ENCODE assay signal across 20 cellular contexts in genomic region chr3:48084170-48084569, GRCh38.
A peak's percentile ranks its signal among the peaks of the same experiment; 100 is the strongest.
DNase-seq lines count a peak whose midpoint lies in the region; ATAC-seq and TF ChIP-seq lines count a peak whose summit lies in the region.
"Had no signal": no experiment of that assay in that cellular context is flagged by ENCODE, and none has a peak within 500 bp of the region (broad histone marks: within the 10 kb centered on the region; RNA-seq: fewer than 3 reads in every experiment).

No MANE protein-coding gene starts in this region.

- intact Hi-C loops in heart left ventricle (cut with DNase I) (loop anchor here in 1 of 10 donors (10.0 kb wide), 1 partner anchor 49 kb away; no protein-coding TSS in a partner anchor), psoas muscle (cut with DNase I) (loop anchor here in 1 of 2 donors (5.0 kb wide), 1 partner anchor 42 kb away; no protein-coding TSS in a partner anchor), upper lobe of right lung (cut with DNase I) (no loop called here), colonic mucosa (cut with DNase I) (no loop called here)

- peaks cover 6% of the 10 kb centered on the region for H3K36me3 Mint-ChIP-seq in chondrocyte (ENCODE audit: low read depth)

- TF ChIP-seq POLR2A in heart left ventricle (IDR thresholded peaks at IDR 0.05): no peak

- H3K27me3 ChIP-seq in right atrium auricular region (no peaks in the 10 kb centered on the region), heart left ventricle (no peaks in the 10 kb centered on the region), psoas muscle (ENCODE audit: insufficient read depth in 3 of 3, low read length in 2 of 3) (no peaks in the 10 kb centered on the region), upper lobe of right lung (no peaks in the 10 kb centered on the region), colonic mucosa (no peaks in the 10 kb centered on the region)

- H3K4me3 ChIP-seq in right atrium auricular region (no peak overlapping the region), heart left ventricle (no peak overlapping the region), psoas muscle (no peak overlapping the region), upper lobe of right lung (no peak overlapping the region), colonic mucosa (no peak overlapping the region)
- H3K4me3 ChIP-seq: mucosa of descending colon, SK-N-MC had no signal

- no peak overlapping the region for H3K4me3 Mint-ChIP-seq in chondrocyte (ENCODE audit: unreplicated experiment)
- H3K4me3 Mint-ChIP-seq: activated B cell treated with CpG ODN at 0.5 μM for 24 hours; activated naive CD8-positive, alpha-beta T cell treated with anti-CD3 and anti-CD28 coated beads for 36 hours; activated T-helper 1 cell treated with anti-CD3 and anti-CD28 coated beads, Interleukin-12 subunit alpha, Interleukin-12 subunit beta, Interleukin-2, Interleukin-4 antibody, amounts not matched to agents 30 ng/mL and 10 ng/mL and 1 ng/mL, durations not matched to agents 14 hours and 24 hours and 36 hours; H9; immature natural killer cell had no signal

- H3K9me3 ChIP-seq in right atrium auricular region (no peaks in the 10 kb centered on the region), heart left ventricle (no peaks in the 10 kb centered on the region), psoas muscle (no peaks in the 10 kb centered on the region), upper lobe of right lung (no peaks in the 10 kb centered on the region), colonic mucosa (no peaks in the 10 kb centered on the region)
- H3K9me3 ChIP-seq: mucosa of descending colon had no signal

- H3K27ac Mint-ChIP-seq in chondrocyte (ENCODE audit: unreplicated experiment): peak overlapping the region; percentile 80
- H3K27ac Mint-ChIP-seq: activated B cell treated with CpG ODN at 0.5 μM for 24 hours; activated naive CD8-positive, alpha-beta T cell treated with anti-CD3 and anti-CD28 coated beads for 36 hours; activated T-helper 1 cell treated with anti-CD3 and anti-CD28 coated beads, Interleukin-12 subunit alpha, Interleukin-12 subunit beta, Interleukin-2, Interleukin-4 antibody, amounts not matched to agents 30 ng/mL and 10 ng/mL and 1 ng/mL, durations not matched to agents 14 hours and 24 hours and 36 hours had no signal

- WGBS in heart left ventricle, 4 donors: 51 to 66% (median 60%) methylated on average over 2 of the region's 2 CpGs
- 53 to 68% (median 54%) methylated on average over 2 of the region's 2 CpGs for WGBS in psoas muscle, 3 donors

- no peaks in the 10 kb centered on the region for H3K27me3 Mint-ChIP-seq in chondrocyte (ENCODE audit: low read depth)
- H3K27me3 Mint-ChIP-seq: activated B cell treated with CpG ODN at 0.5 μM for 24 hours; activated naive CD8-positive, alpha-beta T cell treated with anti-CD3 and anti-CD28 coated beads for 36 hours had no signal

- DNase-seq in right atrium auricular region (ENCODE audit: low spot score) (no peak), heart left ventricle (no peak), chondrocyte (ENCODE audit: low spot score) (no peak), psoas muscle (no peak), upper lobe of right lung (no peak), GDM1 (lab: John Stamatoyannopoulos, UW) (no peak), colonic mucosa (no peak)
- DNase-seq in NK-92 treated with Interleukin-12 subunit alpha and Interleukin-12 subunit beta, amount 100 ng/mL, for 24 hours (lab: John Stamatoyannopoulos, UW): no peak
- DNase-seq: activated B cell treated with CpG ODN at 0.5 μM for 24 hours; activated naive CD8-positive, alpha-beta T cell treated with anti-CD3 and anti-CD28 coated beads for 36 hours; H9; immature natural killer cell; Kasumi-1; left ventricle myocardium superior; mucosa of descending colon; NCI-H1092; NCI-H2029 treated with DMSO at 0.1 percent for 48 hours; right cardiac atrium had no signal

- H3K4me1 Mint-ChIP-seq in chondrocyte (ENCODE audit: low read depth): peaks cover 55% of the 10 kb centered on the region

- H3K4me1 ChIP-seq in right atrium auricular region: peaks cover 0 to 62% of the 10 kb centered on the region in 2 donors
- H3K4me1 ChIP-seq in heart left ventricle: peaks cover 0 to 78% (median 48%) of the 10 kb centered on the region in 12 donors
- peaks cover 68% of the 10 kb centered on the region for H3K4me1 ChIP-seq in psoas muscle
- H3K4me1 ChIP-seq in upper lobe of right lung: peaks cover 27% of the 10 kb centered on the region
- H3K4me1 ChIP-seq in colonic mucosa: no peaks in the 10 kb centered on the region

- H3K9me3 Mint-ChIP-seq in chondrocyte (ENCODE audit: low read depth): no peaks in the 10 kb centered on the region
- H3K9me3 Mint-ChIP-seq: activated B cell treated with CpG ODN at 0.5 μM for 24 hours; activated naive CD8-positive, alpha-beta T cell treated with anti-CD3 and anti-CD28 coated beads for 36 hours; activated T-helper 1 cell treated with anti-CD3 and anti-CD28 coated beads, Interleukin-12 subunit alpha, Interleukin-12 subunit beta, Interleukin-2, Interleukin-4 antibody, amounts not matched to agents 30 ng/mL and 10 ng/mL and 1 ng/mL, durations not matched to agents 14 hours and 24 hours and 36 hours; H9; immature natural killer cell had no signal

- H3K27ac ChIP-seq in right atrium auricular region (peak overlapping the region; percentile 55 to 97), heart left ventricle (peak overlapping the region in 5 of 12 donors; percentile 2 to 100 (median 34)), psoas muscle (peak overlapping the region; percentile 99), upper lobe of right lung (peak overlapping the region; percentile 32), colonic mucosa (no peak overlapping the region)

- H3K36me3 ChIP-seq in right atrium auricular region: peaks cover 8% of the 10 kb centered on the region
- peaks cover 0 to 26% (median 11%) of the 10 kb centered on the region in 9 donors for H3K36me3 ChIP-seq in heart left ventricle
- H3K36me3 ChIP-seq in psoas muscle (ENCODE audit: insufficient read depth in 1 of 2, low read depth in 1 of 2): peaks cover 0 to 12% of the 10 kb centered on the region in 2 donors
- H3K36me3 ChIP-seq in upper lobe of right lung: peaks cover 5% of the 10 kb centered on the region
- H3K36me3 ChIP-seq in colonic mucosa: no peaks in the 10 kb centered on the region

- ATAC-seq in heart left ventricle: no peak
- ATAC-seq in psoas muscle: no peak
- ATAC-seq in upper lobe of right lung: no peak
- ATAC-seq: left ventricle myocardium superior, mucosa of descending colon, right cardiac atrium had no signal

- TF ChIP-seq CTCF in right atrium auricular region (IDR thresholded peaks at IDR 0.05) (no peak), heart left ventricle (IDR thresholded peaks at IDR 0.05) (no peak), chondrocyte (IDR thresholded peaks at IDR 0.05) (no peak), psoas muscle (IDR thresholded peaks at IDR 0.05) (no peak), upper lobe of right lung (IDR thresholded peaks at IDR 0.05) (no peak), colonic mucosa (IDR thresholded peaks at IDR 0.05) (no peak)

- H3K9ac ChIP-seq in colonic mucosa (ENCODE audit: low read depth in 2 of 2, low read length in 2 of 2): no peak overlapping the region
